18 cellular contexts compared by ENCODE assay signal in genomic region chr20:51935003-51935358, GRCh38.
"Had no signal": no experiment of that assay in that cellular context is flagged by ENCODE, and none has a peak within 500 bp of the region (broad histone marks: within the 10 kb centered on the region; RNA-seq: fewer than 3 reads in every experiment).

No MANE protein-coding gene starts in this region.

- H3K9me3 ChIP-seq: ascending aorta, gastrocnemius medialis, neutrophil had no signal

- ATAC-seq: activated T-helper 17 cell treated with anti-CD3 and anti-CD28 coated beads, Interleukin-2, amount 50 U/mL, for 72 hours; effector memory CD8-positive, alpha-beta T cell; gastrocnemius medialis had no signal

- H3K4me3 ChIP-seq: ascending aorta, gastrocnemius medialis, lung had no signal

- H3K4me3 Mint-ChIP-seq: activated naive CD4-positive, alpha-beta T cell treated with anti-CD3 and anti-CD28 coated beads for 36 hours; activated T-helper 17 cell treated with anti-CD3 and anti-CD28 coated beads, Interleukin-2, amount 50 U/mL, for 72 hours; dendritic cell treated with granulocyte-macrophage colony-stimulating factor and Interleukin-4, amounts not matched to agents 40 ng/mL and 50 ng/mL, for 4 days; effector memory CD8-positive, alpha-beta T cell had no signal

- H3K4me1 Mint-ChIP-seq: activated T-helper 17 cell treated with anti-CD3 and anti-CD28 coated beads, Interleukin-2, amount 50 U/mL, for 72 hours had no signal

- H3K27me3 Mint-ChIP-seq: activated T-helper 17 cell treated with anti-CD3 and anti-CD28 coated beads, Interleukin-2, amount 50 U/mL, for 72 hours; dendritic cell treated with granulocyte-macrophage colony-stimulating factor and Interleukin-4, amounts not matched to agents 40 ng/mL and 50 ng/mL, for 4 days had no signal

- H3K36me3 Mint-ChIP-seq: mesothelial cell of epicardium had no signal

- DNase-seq: activated CD4-positive, CD25-positive, alpha-beta regulatory T cell; activated naive CD4-positive, alpha-beta T cell treated with anti-CD3 and anti-CD28 coated beads for 36 hours; activated T-cell treated with anti-CD3 and anti-CD28 coated beads for 4 hours; effector memory CD8-positive, alpha-beta T cell; gastrocnemius medialis; islet precursor cell; posterior cingulate gyrus; stimulated activated CD4-positive, alpha-beta T cell treated with anti-CD3 and anti-CD28 coated beads, Interleukin-15, amount 100 ng/mL, for 24 hours; stimulated activated CD4-positive, alpha-beta T cell treated with anti-CD3 and anti-CD28 coated beads, Interleukin-4, amount 100 ng/mL, for 24 hours; stimulated activated naive CD4-positive, alpha-beta T cell treated with Interleukin-2 at 50 U/mL for 16 hours; trophoblast cell had no signal

- H3K4me1 ChIP-seq: ascending aorta, gastrocnemius medialis had no signal

- H3K27ac ChIP-seq: ascending aorta, gastrocnemius medialis, neutrophil had no signal

- H3K27ac Mint-ChIP-seq: activated naive CD4-positive, alpha-beta T cell treated with anti-CD3 and anti-CD28 coated beads for 36 hours; activated T-helper 17 cell treated with anti-CD3 and anti-CD28 coated beads, Interleukin-2, amount 50 U/mL, for 72 hours; dendritic cell treated with granulocyte-macrophage colony-stimulating factor and Interleukin-4, amounts not matched to agents 40 ng/mL and 50 ng/mL, for 4 days; effector memory CD8-positive, alpha-beta T cell; mesothelial cell of epicardium had no signal

- H3K9me3 Mint-ChIP-seq: activated naive CD4-positive, alpha-beta T cell treated with anti-CD3 and anti-CD28 coated beads for 36 hours; activated T-helper 17 cell treated with anti-CD3 and anti-CD28 coated beads, Interleukin-2, amount 50 U/mL, for 72 hours; dendritic cell treated with granulocyte-macrophage colony-stimulating factor and Interleukin-4, amounts not matched to agents 40 ng/mL and 50 ng/mL, for 4 days; effector memory CD8-positive, alpha-beta T cell; mesothelial cell of epicardium had no signal

- H3K36me3 ChIP-seq: ascending aorta, gastrocnemius medialis, neutrophil had no signal

- FAIRE-seq: bronchial epithelial cell had no signal

- H3K27me3 ChIP-seq: ascending aorta, neutrophil had no signal
